23 cellular contexts compared by ENCODE assay signal in genomic region chr16:24745791-24746190, GRCh38. TPM values are rescaled to one million over a fixed set of nuclear protein-coding genes. Genes with fewer than 3 reads are reported as not detected.
DNase-seq lines count a peak whose midpoint lies in the region; ATAC-seq and TF ChIP-seq lines count a peak whose summit lies in the region.
"Had no signal": no experiment of that assay in that cellular context is flagged by ENCODE, and none has a peak within 500 bp of the region (broad histone marks: within the 10 kb centered on the region; RNA-seq: fewer than 3 reads in every experiment).

No MANE protein-coding gene starts in this region.

- H3K36me3 Mint-ChIP-seq in GM23338 (ENCODE audit: low read depth) = peaks cover 20% of the 10 kb centered on the region
- peaks cover 49% of the 10 kb centered on the region for H3K36me3 Mint-ChIP-seq in nephron progenitor cell (ENCODE audit: low read depth)
- H3K36me3 Mint-ChIP-seq in stimulated activated effector memory CD8-positive, alpha-beta T cell treated with anti-CD3 and anti-CD28 coated beads, Interleukin-12 subunit alpha, Interleukin-12 subunit beta, amount 100 ng/mL, for 72 hours = peaks cover 13% of the 10 kb centered on the region

- peaks cover 100% of the 10 kb centered on the region for H4K20me1 ChIP-seq in GM23338 (replicated peaks; ENCODE audit: insufficient read depth)

- no peak overlapping the region for H2AFZ ChIP-seq in GM23338

- peaks cover 79% of the 10 kb centered on the region for H3K4me1 Mint-ChIP-seq in GM23338
- H3K4me1 Mint-ChIP-seq in nephron progenitor cell = peaks cover 2% of the 10 kb centered on the region
- peaks cover 77% of the 10 kb centered on the region for H3K4me1 Mint-ChIP-seq in stimulated activated effector memory CD8-positive, alpha-beta T cell treated with anti-CD3 and anti-CD28 coated beads, Interleukin-12 subunit alpha, Interleukin-12 subunit beta, amount 100 ng/mL, for 72 hours

- H3K4me1 ChIP-seq in GM23338 (ENCODE audit: insufficient read depth) = peaks cover 82% of the 10 kb centered on the region

- H3K4me3 Mint-ChIP-seq in GM23338 = peak overlapping the region; percentile 47
- no peak overlapping the region for H3K4me3 Mint-ChIP-seq in nephron progenitor cell
- H3K4me3 Mint-ChIP-seq in stimulated activated effector memory CD8-positive, alpha-beta T cell treated with anti-CD3 and anti-CD28 coated beads, Interleukin-12 subunit alpha, Interleukin-12 subunit beta, amount 100 ng/mL, for 72 hours = no peak overlapping the region
- H3K4me3 Mint-ChIP-seq: activated CD4-positive, alpha-beta T cell treated with anti-CD3 and anti-CD28 coated beads for 36 hours had no signal

- H3K4me3 ChIP-seq in GM23338 = peak overlapping the region; percentile 31
- H3K4me3 ChIP-seq in MG63 = no peak overlapping the region
- H3K4me3 ChIP-seq: adrenal gland; BLaER1 treated with 17β-estradiol and CSF1 and Interleukin-3, amounts not matched to agents 10 nM and 100 nM; left lung; upper lobe of right lung had no signal

- H3K9me3 Mint-ChIP-seq in GM23338 (no peaks in the 10 kb centered on the region), nephron progenitor cell (no peaks in the 10 kb centered on the region)
- H3K9me3 Mint-ChIP-seq in stimulated activated effector memory CD8-positive, alpha-beta T cell treated with anti-CD3 and anti-CD28 coated beads, Interleukin-12 subunit alpha, Interleukin-12 subunit beta, amount 100 ng/mL, for 72 hours = no peaks in the 10 kb centered on the region
- H3K9me3 Mint-ChIP-seq: IgD-negative memory B cell had no signal

- H3K27me3 Mint-ChIP-seq in GM23338 (ENCODE audit: insufficient read depth, low read depth, poor library complexity) (peaks cover 1% of the 10 kb centered on the region), nephron progenitor cell (ENCODE audit: low read depth, poor library complexity) (no peaks in the 10 kb centered on the region)
- H3K27me3 Mint-ChIP-seq: activated CD4-positive, alpha-beta T cell treated with anti-CD3 and anti-CD28 coated beads for 36 hours; IgD-negative memory B cell had no signal

- H3K4me2 ChIP-seq in GM23338 = peak overlapping the region; percentile 47
- H3K4me2 ChIP-seq: SK-N-SH had no signal

- TF ChIP-seq CTCF in GM23338 (conservative IDR thresholded peaks at IDR 0.05; ENCODE audit: low read depth in 2 of 2) (no peak), nephron progenitor cell (IDR thresholded peaks at IDR 0.05) (no peak)

- no peaks in the 10 kb centered on the region for H3K9me3 ChIP-seq in MG63
- H3K9me3 ChIP-seq: adrenal gland; BLaER1 treated with 17β-estradiol and CSF1 and Interleukin-3, amounts not matched to agents 10 nM and 100 nM; left lung; SK-N-SH; upper lobe of right lung had no signal

- no peaks in the 10 kb centered on the region for H3K9me2 ChIP-seq in GM23338 (ENCODE audit: insufficient read depth)
- H3K9me2 ChIP-seq: SK-N-SH had no signal

- H3K27ac ChIP-seq in GM23338 (ENCODE audit: low read depth) = no peak overlapping the region; the same call in 1 of the 2 replicates
- H3K27ac ChIP-seq: BLaER1 treated with 17β-estradiol and CSF1 and Interleukin-3, amounts not matched to agents 10 nM and 100 nM; brain microvascular endothelial cell; left lung; RWPE1; upper lobe of right lung had no signal

- peak overlapping the region; percentile 14; the same call in 1 of the 2 replicates for H3K27ac Mint-ChIP-seq in GM23338
- peak overlapping the region; percentile 22 for H3K27ac Mint-ChIP-seq in nephron progenitor cell
- H3K27ac Mint-ChIP-seq in stimulated activated effector memory CD8-positive, alpha-beta T cell treated with anti-CD3 and anti-CD28 coated beads, Interleukin-12 subunit alpha, Interleukin-12 subunit beta, amount 100 ng/mL, for 72 hours = no peak overlapping the region

- no peaks in the 10 kb centered on the region for H3K36me3 ChIP-seq in GM23338 (ENCODE audit: insufficient read depth)
- H3K36me3 ChIP-seq in MG63 = peaks cover 58% of the 10 kb centered on the region
- H3K36me3 ChIP-seq: adrenal gland, brain microvascular endothelial cell, left lung, upper lobe of right lung had no signal

- no peaks in the 10 kb centered on the region for H3F3A ChIP-seq in GM23338 (replicated peaks; ENCODE audit: low read depth)

- H3K79me2 ChIP-seq in GM23338 (replicated peaks; ENCODE audit: insufficient read depth) = peaks cover 100% of the 10 kb centered on the region

- ATAC-seq in GM23338 (peak; percentile 58), HG03159 (IDR thresholded peaks at IDR 0.05; ENCODE audit: unreplicated experiment) (no peak)
- no peak for ATAC-seq in stimulated activated effector memory CD8-positive, alpha-beta T cell treated with anti-CD3 and anti-CD28 coated beads, Interleukin-12 subunit alpha, Interleukin-12 subunit beta, amount 100 ng/mL, for 72 hours
- ATAC-seq: activated CD4-positive, alpha-beta T cell treated with anti-CD3 and anti-CD28 coated beads for 36 hours; left lung; upper lobe of right lung had no signal

- H3K27me3 ChIP-seq in GM23338 (ENCODE audit: insufficient read depth) (no peaks in the 10 kb centered on the region), MG63 (no peaks in the 10 kb centered on the region)
- H3K27me3 ChIP-seq: adrenal gland; BLaER1 treated with 17β-estradiol and CSF1 and Interleukin-3, amounts not matched to agents 10 nM and 100 nM; brain microvascular endothelial cell; left lung; upper lobe of right lung had no signal

- DNase-seq in AML-193 (lab: John Stamatoyannopoulos, UW) = peak; percentile 28 to 47
- peak; percentile 30 for DNase-seq in GM23338 (ENCODE audit: low spot score)
- peak; percentile 15 for DNase-seq in NOMO-1 treated with dmso at 0.1 percent for 144 hours (lab: John Stamatoyannopoulos, UW; ENCODE audit: unreplicated experiment)
- no peak for DNase-seq in nephron progenitor cell
- DNase-seq in stimulated activated effector memory CD8-positive, alpha-beta T cell treated with anti-CD3 and anti-CD28 coated beads, Interleukin-12 subunit alpha, Interleukin-12 subunit beta, amount 100 ng/mL, for 72 hours (ENCODE audit: low spot score in 2 of 2) = no peak
- no peak for DNase-seq in activated effector memory CD4-positive, alpha-beta T cell treated with Interleukin-2 at 50 U/mL for 16 hours
- no peak for DNase-seq in MG63
- DNase-seq: activated CD4-positive, alpha-beta T cell treated with anti-CD3 and anti-CD28 coated beads for 36 hours; activated gamma-delta T cell treated with Interleukin-2 at 50 U/mL for 16 hours; adrenal gland; brain microvascular endothelial cell; Calu3; left lung; NCI-H1417 treated with DMSO at 0.1 percent for 48 hours; NCI-H2081 treated with DMSO at 0.1 percent for 48 hours; NCI-H226; nucleus accumbens; SK-N-SH; upper lobe of right lung had no signal

TF ChIP-seq in GM23338, 12 proteins besides CTCF, POLR2A, EP300 and RAD21:
- no peak for TF ChIP-seq EZH2phosphoT487 (IDR thresholded peaks at IDR 0.05; ENCODE audit: unreplicated experiment)
- no peak for TF ChIP-seq EZH2 (IDR thresholded peaks at IDR 0.05; ENCODE audit: low read depth, unreplicated experiment)
- no peak for TF ChIP-seq ETS1 (IDR thresholded peaks at IDR 0.05)
- TF ChIP-seq JUNB (IDR thresholded peaks at IDR 0.05; ENCODE audit: unreplicated experiment) = no peak
TF ChIP-seq in GM23338: peak in this region for 0.

RNA-seq across cellular contexts. Expression of gene TNRC6A, which starts 16.3 kb away (rescaled TPM):
- 62.1 and 93.1 TPM in 2 replicates for total RNA-seq in GM23338 (2014; rRNA removed; shearing (Covaris generic))
- polyA plus RNA-seq in GM23338 (2016; fragmentation: Nextera tagmentation; extraction: Ambion mirVana) = 124 and 126 TPM in 2 replicates
- total RNA-seq in MG63 (2014; rRNA removed; shearing (Covaris generic); ENCODE audit: low replicate concordance) = 9.2 and 12.7 TPM in 2 replicates

Comparison
In these comparisons a context has a peak if more than half of its experiments do, and no peak if none do; other contexts are left out.
1. DNase-seq: peak in AML-193 (2 of 2), GM23338 (single experiment) and NOMO-1 treated with dmso at 0.1 percent for 144 hours (single experiment); none in nephron progenitor cell (single experiment), stimulated activated effector memory CD8-positive, alpha-beta T cell treated with anti-CD3 and anti-CD28 coated beads, Interleukin-12 subunit alpha, Interleukin-12 subunit beta, amount 100 ng/mL, for 72 hours (0 of 2), activated effector memory CD4-positive, alpha-beta T cell treated with Interleukin-2 at 50 U/mL for 16 hours (single experiment) and MG63 (single experiment).